Comparison of ENCODE assay signal across 1 cellular context in the genomic region with DNA sequence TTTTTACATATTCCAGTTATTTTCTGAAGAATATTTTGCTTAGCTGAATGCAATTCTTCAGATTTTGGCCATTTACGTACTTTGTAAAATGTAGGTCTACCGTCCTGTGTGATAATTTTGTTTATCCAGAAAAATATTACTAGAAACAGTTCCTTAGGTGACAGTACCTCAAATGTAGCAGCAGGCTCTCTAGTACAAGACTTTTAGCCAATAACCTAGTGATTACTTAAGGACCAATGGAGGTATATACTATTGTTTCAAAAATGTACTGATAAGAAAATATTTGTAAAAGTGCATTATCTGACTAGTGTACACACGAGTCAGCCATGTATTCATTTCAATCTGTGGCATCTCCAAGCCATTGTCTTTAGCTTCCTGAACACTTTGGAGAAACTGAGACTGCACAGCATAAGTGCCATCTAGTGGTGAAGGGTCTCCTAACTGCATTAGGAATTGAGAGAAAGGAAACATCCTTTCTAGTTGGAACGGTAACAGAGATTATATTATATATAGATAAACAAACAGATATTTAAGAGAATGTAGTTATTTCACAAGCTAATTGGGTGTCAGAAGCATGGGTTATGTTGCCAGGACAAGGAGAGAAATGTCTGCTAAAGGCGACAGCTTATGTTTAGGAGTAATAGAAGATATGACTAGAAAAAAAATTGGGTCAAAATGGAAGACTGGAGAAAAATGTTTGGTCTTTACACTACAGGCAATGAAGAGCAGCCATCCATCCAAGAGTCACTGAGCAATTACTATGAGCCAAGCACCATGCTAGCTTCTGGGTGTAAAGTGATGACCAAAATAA.
TF ChIP-seq lines count a peak whose summit lies in the region.

No MANE protein-coding gene starts in this region.

TF ChIP-seq in HepG2, 621 proteins besides CTCF, POLR2A, EP300 and RAD21 (continued from another document and continues in another):
- TF ChIP-seq, protein P1, sequence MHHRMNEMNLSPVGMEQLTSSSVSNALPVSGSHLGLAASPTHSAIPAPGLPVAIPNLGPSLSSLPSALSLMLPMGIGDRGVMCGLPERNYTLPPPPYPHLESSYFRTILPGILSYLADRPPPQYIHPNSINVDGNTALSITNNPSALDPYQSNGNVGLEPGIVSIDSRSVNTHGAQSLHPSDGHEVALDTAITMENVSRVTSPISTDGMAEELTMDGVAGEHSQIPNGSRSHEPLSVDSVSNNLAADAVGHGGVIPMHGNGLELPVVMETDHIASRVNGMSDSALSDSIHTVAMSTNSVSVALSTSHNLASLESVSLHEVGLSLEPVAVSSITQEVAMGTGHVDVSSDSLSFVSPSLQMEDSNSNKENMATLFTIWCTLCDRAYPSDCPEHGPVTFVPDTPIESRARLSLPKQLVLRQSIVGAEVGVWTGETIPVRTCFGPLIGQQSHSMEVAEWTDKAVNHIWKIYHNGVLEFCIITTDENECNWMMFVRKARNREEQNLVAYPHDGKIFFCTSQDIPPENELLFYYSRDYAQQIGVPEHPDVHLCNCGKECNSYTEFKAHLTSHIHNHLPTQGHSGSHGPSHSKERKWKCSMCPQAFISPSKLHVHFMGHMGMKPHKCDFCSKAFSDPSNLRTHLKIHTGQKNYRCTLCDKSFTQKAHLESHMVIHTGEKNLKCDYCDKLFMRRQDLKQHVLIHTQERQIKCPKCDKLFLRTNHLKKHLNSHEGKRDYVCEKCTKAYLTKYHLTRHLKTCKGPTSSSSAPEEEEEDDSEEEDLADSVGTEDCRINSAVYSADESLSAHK (CRISPR knock-in tag; IDR thresholded peaks at IDR 0.05; ENCODE audit: borderline replicate concordance) = no peak
- TF ChIP-seq CBX2 (IDR thresholded peaks at IDR 0.05; ENCODE audit: low read depth, low read length) = no peak
- TF ChIP-seq CBX2 (CRISPR knock-in tag; IDR thresholded peaks at IDR 0.05; ENCODE audit: low read depth) = no peak
- no peak for TF ChIP-seq PCBP1 (IDR thresholded peaks at IDR 0.05; ENCODE audit: borderline replicate concordance, low read depth, low read length)
- TF ChIP-seq MAF1 (CRISPR knock-in tag; IDR thresholded peaks at IDR 0.05; ENCODE audit: borderline replicate concordance) = no peak
- TF ChIP-seq YEATS4 (CRISPR knock-in tag; IDR thresholded peaks at IDR 0.05; ENCODE audit: borderline replicate concordance) = no peak
- TF ChIP-seq MIXL1 (CRISPR knock-in tag; IDR thresholded peaks at IDR 0.05) = 0 out of 2 replicates have a peak, but pooled peaks have one; percentile 55
- TF ChIP-seq ASH2L (IDR thresholded peaks at IDR 0.05; ENCODE audit: insufficient read length, low read depth, low read length) = no peak
- no peak for TF ChIP-seq BATF2 (CRISPR knock-in tag; IDR thresholded peaks at IDR 0.05)
- no peak for TF ChIP-seq TAF15 (IDR thresholded peaks at IDR 0.05; ENCODE audit: low read depth, low read length, poor library complexity, severe bottlenecking)
- no peak for TF ChIP-seq FOXA1 (IDR thresholded peaks at IDR 0.05)
- TF ChIP-seq FOXA1 (CRISPR knock-in tag; IDR thresholded peaks at IDR 0.05) = 0 out of 2 replicates have a peak, but pooled peaks have one; percentile 9
- TF ChIP-seq KAT2B (IDR thresholded peaks at IDR 0.05; ENCODE audit: borderline replicate concordance, low read depth, low read length) = no peak
- TF ChIP-seq ZFAT (CRISPR knock-in tag; conservative IDR thresholded peaks at IDR 0.05) = no peak
- TF ChIP-seq MLX (CRISPR knock-in tag; IDR thresholded peaks at IDR 0.05) = no peak
- no peak for TF ChIP-seq CENPX (CRISPR knock-in tag; IDR thresholded peaks at IDR 0.05)
- TF ChIP-seq PHF8 (CRISPR knock-in tag; IDR thresholded peaks at IDR 0.05) = no peak
- peak; percentile 40; the same call in 1 of the 2 replicates for TF ChIP-seq FOXA3 (CRISPR knock-in tag; IDR thresholded peaks at IDR 0.05)
- TF ChIP-seq PHF21A (CRISPR knock-in tag; IDR thresholded peaks at IDR 0.05) = no peak
- TF ChIP-seq, protein P2, sequence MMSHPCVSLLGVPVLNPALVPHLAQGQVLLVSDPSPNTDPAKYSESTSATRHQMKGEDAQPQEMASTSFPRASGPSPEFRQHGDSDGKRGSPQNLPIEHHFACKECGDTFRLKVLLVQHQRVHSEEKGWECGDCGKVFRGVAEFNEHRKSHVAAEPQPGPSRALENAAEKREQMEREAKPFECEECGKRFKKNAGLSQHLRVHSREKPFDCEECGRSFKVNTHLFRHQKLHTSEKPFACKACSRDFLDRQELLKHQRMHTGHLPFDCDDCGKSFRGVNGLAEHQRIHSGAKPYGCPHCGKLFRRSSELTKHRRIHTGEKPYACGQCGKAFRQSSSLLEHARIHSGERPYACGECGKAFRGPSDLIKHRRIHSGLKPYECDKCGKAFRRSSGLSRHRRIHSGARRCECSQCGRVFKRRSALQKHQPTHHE (CRISPR knock-in tag; IDR thresholded peaks at IDR 0.05; ENCODE audit: borderline replicate concordance) = no peak
- TF ChIP-seq ZNF20 (CRISPR knock-in tag; IDR thresholded peaks at IDR 0.05) = no peak
- TF ChIP-seq RFXANK (CRISPR knock-in tag; IDR thresholded peaks at IDR 0.05) = no peak
- no peak for TF ChIP-seq HOXA3 (CRISPR knock-in tag; IDR thresholded peaks at IDR 0.05)
- TF ChIP-seq HOXA7 (CRISPR knock-in tag; IDR thresholded peaks at IDR 0.05) = no peak
- TF ChIP-seq, protein P3, sequence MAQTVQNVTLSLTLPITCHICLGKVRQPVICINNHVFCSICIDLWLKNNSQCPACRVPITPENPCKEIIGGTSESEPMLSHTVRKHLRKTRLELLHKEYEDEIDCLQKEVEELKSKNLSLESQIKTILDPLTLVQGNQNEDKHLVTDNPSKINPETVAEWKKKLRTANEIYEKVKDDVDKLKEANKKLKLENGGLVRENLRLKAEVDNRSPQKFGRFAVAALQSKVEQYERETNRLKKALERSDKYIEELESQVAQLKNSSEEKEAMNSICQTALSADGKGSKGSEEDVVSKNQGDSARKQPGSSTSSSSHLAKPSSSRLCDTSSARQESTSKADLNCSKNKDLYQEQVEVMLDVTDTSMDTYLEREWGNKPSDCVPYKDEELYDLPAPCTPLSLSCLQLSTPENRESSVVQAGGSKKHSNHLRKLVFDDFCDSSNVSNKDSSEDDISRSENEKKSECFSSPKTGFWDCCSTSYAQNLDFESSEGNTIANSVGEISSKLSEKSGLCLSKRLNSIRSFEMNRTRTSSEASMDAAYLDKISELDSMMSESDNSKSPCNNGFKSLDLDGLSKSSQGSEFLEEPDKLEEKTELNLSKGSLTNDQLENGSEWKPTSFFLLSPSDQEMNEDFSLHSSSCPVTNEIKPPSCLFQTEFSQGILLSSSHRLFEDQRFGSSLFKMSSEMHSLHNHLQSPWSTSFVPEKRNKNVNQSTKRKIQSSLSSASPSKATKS (CRISPR knock-in tag; IDR thresholded peaks at IDR 0.05) = no peak
- TF ChIP-seq RORA (CRISPR knock-in tag; IDR thresholded peaks at IDR 0.05) = no peak
- TF ChIP-seq, protein P4, sequence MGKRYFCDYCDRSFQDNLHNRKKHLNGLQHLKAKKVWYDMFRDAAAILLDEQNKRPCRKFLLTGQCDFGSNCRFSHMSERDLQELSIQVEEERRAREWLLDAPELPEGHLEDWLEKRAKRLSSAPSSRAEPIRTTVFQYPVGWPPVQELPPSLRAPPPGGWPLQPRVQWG (CRISPR knock-in tag; IDR thresholded peaks at IDR 0.05; ENCODE audit: borderline replicate concordance, low read depth) = no peak
- TF ChIP-seq ZSCAN31 (CRISPR knock-in tag; IDR thresholded peaks at IDR 0.05; ENCODE audit: low read depth) = no peak
- TF ChIP-seq SALL1 (CRISPR knock-in tag; IDR thresholded peaks at IDR 0.05) = no peak; the same call in 1 of the 2 replicates
- no peak for TF ChIP-seq SMAD1 (CRISPR knock-in tag; IDR thresholded peaks at IDR 0.05; ENCODE audit: borderline replicate concordance, low read depth)
- peak in 1 of 2 experiments; percentile 51; a peak in 1 of 4 replicates for TF ChIP-seq ATF4 (CRISPR knock-in tag; IDR thresholded peaks at IDR 0.05)
- TF ChIP-seq, protein P5, sequence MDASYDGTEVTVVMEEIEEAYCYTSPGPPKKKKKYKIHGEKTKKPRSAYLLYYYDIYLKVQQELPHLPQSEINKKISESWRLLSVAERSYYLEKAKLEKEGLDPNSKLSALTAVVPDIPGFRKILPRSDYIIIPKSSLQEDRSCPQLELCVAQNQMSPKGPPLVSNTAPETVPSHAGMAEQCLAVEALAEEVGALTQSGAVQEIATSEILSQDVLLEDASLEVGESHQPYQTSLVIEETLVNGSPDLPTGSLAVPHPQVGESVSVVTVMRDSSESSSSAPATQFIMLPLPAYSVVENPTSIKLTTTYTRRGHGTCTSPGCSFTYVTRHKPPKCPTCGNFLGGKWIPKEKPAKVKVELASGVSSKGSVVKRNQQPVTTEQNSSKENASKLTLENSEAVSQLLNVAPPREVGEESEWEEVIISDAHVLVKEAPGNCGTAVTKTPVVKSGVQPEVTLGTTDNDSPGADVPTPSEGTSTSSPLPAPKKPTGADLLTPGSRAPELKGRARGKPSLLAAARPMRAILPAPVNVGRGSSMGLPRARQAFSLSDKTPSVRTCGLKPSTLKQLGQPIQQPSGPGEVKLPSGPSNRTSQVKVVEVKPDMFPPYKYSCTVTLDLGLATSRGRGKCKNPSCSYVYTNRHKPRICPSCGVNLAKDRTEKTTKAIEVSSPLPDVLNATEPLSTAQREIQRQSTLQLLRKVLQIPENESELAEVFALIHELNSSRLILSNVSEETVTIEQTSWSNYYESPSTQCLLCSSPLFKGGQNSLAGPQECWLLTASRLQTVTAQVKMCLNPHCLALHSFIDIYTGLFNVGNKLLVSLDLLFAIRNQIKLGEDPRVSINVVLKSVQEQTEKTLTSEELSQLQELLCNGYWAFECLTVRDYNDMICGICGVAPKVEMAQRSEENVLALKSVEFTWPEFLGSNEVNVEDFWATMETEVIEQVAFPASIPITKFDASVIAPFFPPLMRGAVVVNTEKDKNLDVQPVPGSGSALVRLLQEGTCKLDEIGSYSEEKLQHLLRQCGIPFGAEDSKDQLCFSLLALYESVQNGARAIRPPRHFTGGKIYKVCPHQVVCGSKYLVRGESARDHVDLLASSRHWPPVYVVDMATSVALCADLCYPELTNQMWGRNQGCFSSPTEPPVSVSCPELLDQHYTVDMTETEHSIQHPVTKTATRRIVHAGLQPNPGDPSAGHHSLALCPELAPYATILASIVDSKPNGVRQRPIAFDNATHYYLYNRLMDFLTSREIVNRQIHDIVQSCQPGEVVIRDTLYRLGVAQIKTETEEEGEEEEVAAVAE (CRISPR knock-in tag; IDR thresholded peaks at IDR 0.05; ENCODE audit: borderline replicate concordance) = no peak
- 0 out of 2 replicates have a peak, but pooled peaks have one; percentile 23 for TF ChIP-seq THAP11 (CRISPR knock-in tag; IDR thresholded peaks at IDR 0.05)
- no peak for TF ChIP-seq PHB2 (IDR thresholded peaks at IDR 0.05; ENCODE audit: partially characterized antibody)
- TF ChIP-seq, protein P6, sequence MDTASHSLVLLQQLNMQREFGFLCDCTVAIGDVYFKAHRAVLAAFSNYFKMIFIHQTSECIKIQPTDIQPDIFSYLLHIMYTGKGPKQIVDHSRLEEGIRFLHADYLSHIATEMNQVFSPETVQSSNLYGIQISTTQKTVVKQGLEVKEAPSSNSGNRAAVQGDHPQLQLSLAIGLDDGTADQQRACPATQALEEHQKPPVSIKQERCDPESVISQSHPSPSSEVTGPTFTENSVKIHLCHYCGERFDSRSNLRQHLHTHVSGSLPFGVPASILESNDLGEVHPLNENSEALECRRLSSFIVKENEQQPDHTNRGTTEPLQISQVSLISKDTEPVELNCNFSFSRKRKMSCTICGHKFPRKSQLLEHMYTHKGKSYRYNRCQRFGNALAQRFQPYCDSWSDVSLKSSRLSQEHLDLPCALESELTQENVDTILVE (CRISPR knock-in tag; IDR thresholded peaks at IDR 0.05) = 0 out of 2 replicates have a peak, but pooled peaks have one; percentile 26
- no peak for TF ChIP-seq BRCA1 (CRISPR knock-in tag; IDR thresholded peaks at IDR 0.05)
- TF ChIP-seq KAT8 (CRISPR knock-in tag; IDR thresholded peaks at IDR 0.05) = peak; percentile 64
- no peak for TF ChIP-seq NRL (CRISPR knock-in tag; IDR thresholded peaks at IDR 0.05; ENCODE audit: borderline replicate concordance)
- TF ChIP-seq ZNF296 (CRISPR knock-in tag; conservative IDR thresholded peaks at IDR 0.05) = no peak
- no peak for TF ChIP-seq ZNF678 (CRISPR knock-in tag; IDR thresholded peaks at IDR 0.05)
- TF ChIP-seq, protein P7, sequence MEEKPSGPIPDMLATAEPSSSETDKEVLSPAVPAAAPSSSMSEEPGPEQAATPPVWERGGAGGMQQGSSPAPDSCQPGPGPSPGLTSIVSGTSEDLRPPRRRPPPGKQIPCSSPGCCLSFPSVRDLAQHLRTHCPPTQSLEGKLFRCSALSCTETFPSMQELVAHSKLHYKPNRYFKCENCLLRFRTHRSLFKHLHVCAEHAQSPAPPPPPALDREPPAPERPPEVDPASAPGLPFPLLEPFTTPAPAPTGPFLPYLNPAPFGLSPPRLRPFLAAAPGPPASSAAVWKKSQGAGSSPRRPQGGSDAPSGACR (CRISPR knock-in tag; IDR thresholded peaks at IDR 0.05) = no peak
- no peak; the same call in 1 of the 2 replicates for TF ChIP-seq DRAP1 (CRISPR knock-in tag; IDR thresholded peaks at IDR 0.05)
- TF ChIP-seq ZMYM2 (CRISPR knock-in tag; IDR thresholded peaks at IDR 0.05) = no peak
- TF ChIP-seq ZKSCAN8 (CRISPR knock-in tag; IDR thresholded peaks at IDR 0.05; ENCODE audit: borderline replicate concordance) = 0 out of 2 replicates have a peak, but pooled peaks have one; percentile 60
- TF ChIP-seq RELA (CRISPR knock-in tag; IDR thresholded peaks at IDR 0.05) = no peak
- no peak for TF ChIP-seq GABPA (IDR thresholded peaks at IDR 0.05; ENCODE audit: low read depth, low read length)
- no peak for TF ChIP-seq GABPA (CRISPR knock-in tag; IDR thresholded peaks at IDR 0.05; ENCODE audit: low read depth)
- no peak for TF ChIP-seq SUZ12 (IDR thresholded peaks at IDR 0.05; ENCODE audit: low read depth, low read length)
